8 cellular contexts compared by ENCODE assay signal in the genomic region with DNA sequence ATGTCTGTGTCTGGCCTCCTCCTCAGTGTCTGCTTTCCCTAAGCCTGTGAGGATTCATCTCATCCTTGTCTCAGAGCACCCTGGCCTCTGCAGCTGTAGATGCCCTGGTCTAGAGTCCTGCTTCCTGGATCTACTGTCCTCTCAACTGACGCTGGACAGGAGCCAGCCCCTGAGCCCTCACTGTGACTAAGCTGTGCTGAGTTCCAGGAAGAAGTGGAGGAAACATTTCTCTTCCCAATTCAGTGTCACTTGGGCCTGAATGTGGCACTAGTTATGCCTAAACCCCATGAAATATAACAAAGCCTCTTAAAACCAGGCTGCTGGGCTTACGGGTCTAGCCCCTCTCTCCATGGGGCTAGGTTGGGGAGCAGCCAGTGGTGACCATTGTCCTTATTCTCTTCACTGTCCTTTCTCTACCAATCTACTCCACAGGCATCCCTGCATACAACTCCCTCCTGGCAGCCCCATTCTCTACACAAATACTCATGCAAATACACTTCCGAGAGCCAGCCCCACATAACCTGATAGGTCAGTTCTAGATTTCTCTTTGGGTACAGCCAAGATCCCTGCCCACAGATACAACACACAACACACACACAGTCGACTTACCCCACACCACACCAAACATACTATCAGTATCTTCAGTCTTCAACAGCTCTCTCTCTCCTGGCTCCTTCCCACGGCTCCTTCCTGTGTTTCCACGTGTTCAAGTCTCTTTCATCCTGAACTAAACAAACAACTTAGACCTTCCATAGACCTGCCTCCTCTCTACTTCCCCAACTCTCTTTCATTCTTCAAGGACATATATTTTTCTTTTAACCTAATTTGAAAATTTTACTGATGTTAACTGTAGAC.
DNase-seq lines count a peak whose midpoint lies in the region; ATAC-seq, FAIRE-seq and TF ChIP-seq lines count a peak whose summit lies in the region.

No MANE protein-coding gene starts in this region.

- BruUV-seq in PC-3 (replicated peaks; lab: Mats Ljungman, UMichigan): no TSS peak

- CTCF ChIA-PET in PC-3 (lab: Charles Lee): no interaction called here

- no peaks in the 10 kb centered on the region for H3K79me2 ChIP-seq in PC-3 (ENCODE audit: low read length)
- H3K79me2 ChIP-seq in fibroblast of lung (ENCODE audit: control insufficient read depth, insufficient read depth, low read length): no peaks in the 10 kb centered on the region

- no peak overlapping the region for H3K4me3 Mint-ChIP-seq in endodermal cell

- intact Hi-C loops in PC-3 (cut with micrococcal nuclease) (no loop called here), pancreas (cut with DNase I) (no loop called here)

- H3K9ac ChIP-seq in PC-3 (ENCODE audit: low read length) (no peak overlapping the region), fibroblast of lung (ENCODE audit: insufficient read depth, low read length) (no peak overlapping the region), endodermal cell (ENCODE audit: extremely low read depth, low read length, poor library complexity, severe bottlenecking) (no peak overlapping the region)

- no peaks in the 10 kb centered on the region for H3K9me3 Mint-ChIP-seq in endodermal cell

- 57 to 68% methylated on average over 6 of the region's 6 CpGs for WGBS in pancreas, 2 donors
- WGBS in endodermal cell (ENCODE audit: insufficient coverage in 1 of 2, insufficient read length in 1 of 2), 2 experiments: 88 to 91% methylated on average over 5 to 6 of the region's 6 CpGs

- no peak overlapping the region for H3K4me3 ChIP-seq in PC-3 (ENCODE audit: low read length)
- no peak overlapping the region for H3K4me3 ChIP-seq in fibroblast of lung (replicated peaks in 1 of 4; ENCODE audit: control extremely low read depth in 1 of 4, insufficient read depth in 1 of 4, low read depth in 3 of 4, low read length in 4 of 4)
- H3K4me3 ChIP-seq in pancreas: no peak overlapping the region
- no peak overlapping the region for H3K4me3 ChIP-seq in endodermal cell (ENCODE audit: low read length)

- H3K27me3 Mint-ChIP-seq in endodermal cell (ENCODE audit: insufficient read depth): no peaks in the 10 kb centered on the region

- no peaks in the 10 kb centered on the region for H3K36me3 ChIP-seq in PC-3 (ENCODE audit: low read depth, low read length)
- H3K36me3 ChIP-seq in fibroblast of lung (ENCODE audit: control insufficient read depth, insufficient read depth, low read length): no peaks in the 10 kb centered on the region
- no peaks in the 10 kb centered on the region for H3K36me3 ChIP-seq in pancreas
- no peaks in the 10 kb centered on the region for H3K36me3 ChIP-seq in endodermal cell (ENCODE audit: control insufficient read depth, insufficient read depth, low read length)

- H3K27ac Mint-ChIP-seq in endodermal cell: no peak overlapping the region

- peaks cover 30% of the 10 kb centered on the region for H3K4me1 ChIP-seq in PC-3 (ENCODE audit: insufficient read depth, low read length)
- peaks cover 16% of the 10 kb centered on the region for H3K4me1 ChIP-seq in fibroblast of lung (ENCODE audit: control insufficient read depth, extremely low read depth, insufficient read depth, low read length)
- no peaks in the 10 kb centered on the region for H3K4me1 ChIP-seq in pancreas
- H3K4me1 ChIP-seq in endodermal cell (ENCODE audit: control insufficient read depth, insufficient read depth, low read length): peaks cover 4% of the 10 kb centered on the region

- H3K4me1 Mint-ChIP-seq in endodermal cell: peaks cover 21% of the 10 kb centered on the region

- H3K9me3 ChIP-seq in PC-3 (ENCODE audit: low read length) (no peaks in the 10 kb centered on the region), fibroblast of lung (ENCODE audit: control insufficient read depth, insufficient read depth, low read depth, low read length) (no peaks in the 10 kb centered on the region), pancreas (no peaks in the 10 kb centered on the region), endodermal cell (ENCODE audit: control insufficient read depth, low read length) (no peaks in the 10 kb centered on the region)

- TF ChIP-seq CTCF in PC-3 (conservative IDR thresholded peaks at IDR 0.05; ENCODE audit: low read depth, low read length) (no peak), fibroblast of lung (conservative IDR thresholded peaks at IDR 0.05 in 1 of 2, IDR thresholded peaks at IDR 0.05 in 1 of 2; ENCODE audit: low read depth in 1 of 2, low read length in 2 of 2) (no peak), pancreas (IDR thresholded peaks at IDR 0.05) (no peak), endodermal cell (conservative IDR thresholded peaks at IDR 0.05) (no peak)

- peaks cover 3% of the 10 kb centered on the region for H3F3A ChIP-seq in PC-3 (ENCODE audit: low read length, unreplicated experiment)

- H3K27me3 ChIP-seq in PC-3 (ENCODE audit: low read length): no peaks in the 10 kb centered on the region
- no peaks in the 10 kb centered on the region for H3K27me3 ChIP-seq in fibroblast of lung (ENCODE audit: control insufficient read depth, insufficient read depth, low read length)
- no peaks in the 10 kb centered on the region for H3K27me3 ChIP-seq in pancreas
- H3K27me3 ChIP-seq in endodermal cell (ENCODE audit: control insufficient read depth, insufficient read depth, low read length, poor library complexity, severe bottlenecking): no peaks in the 10 kb centered on the region

- ATAC-seq in PC-3: peak; percentile 38; the same call in 1 of the 2 replicates
- peak in 3 of 4 donors; percentile 53 to 86 (median 77) for ATAC-seq in pancreas
- ATAC-seq in GM21786 (IDR thresholded peaks at IDR 0.05; ENCODE audit: unreplicated experiment): no peak
- ATAC-seq in GM19452 (IDR thresholded peaks at IDR 0.05; ENCODE audit: unreplicated experiment): no peak

- POLR2A ChIA-PET in PC-3 (lab: Charles Lee; ENCODE audit: unreplicated experiment): no interaction called here

- H3K36me3 Mint-ChIP-seq in endodermal cell (ENCODE audit: low read depth): no peaks in the 10 kb centered on the region

- FAIRE-seq in pancreas (lab: Jason Lieb, UNC): no peak

- H3K27ac ChIP-seq in PC-3 (ENCODE audit: low read length) (no peak overlapping the region), fibroblast of lung (ENCODE audit: insufficient read depth, low read length) (peak overlapping the region; percentile 48), pancreas (no peak overlapping the region), endodermal cell (ENCODE audit: low read depth, low read length) (no peak overlapping the region)

- H3K4me2 ChIP-seq in PC-3 (ENCODE audit: low read length) (no peak overlapping the region), fibroblast of lung (ENCODE audit: extremely low read depth, insufficient read depth, low read length) (peak overlapping the region; percentile 46)

- H2AFZ ChIP-seq in PC-3 (ENCODE audit: low read length) (0 out of 2 replicates have a peak overlapping the region, but pooled peaks have one; percentile 6), fibroblast of lung (ENCODE audit: low read length) (peak overlapping the region; percentile 81)

- H3K9me2 ChIP-seq in PC-3 (replicated peaks; ENCODE audit: low read length): no peaks in the 10 kb centered on the region

- H4K20me1 ChIP-seq in PC-3 (ENCODE audit: low read length) (no peaks in the 10 kb centered on the region), fibroblast of lung (ENCODE audit: control insufficient read depth, extremely low read depth, insufficient read depth, low read length) (no peaks in the 10 kb centered on the region)

- DNase-seq in CMK (ENCODE audit: low read depth): peak; percentile 32
- DNase-seq in PC-3: peak; percentile 57
- peak; percentile 47 for DNase-seq in fibroblast of lung (ENCODE audit: low read depth in 2 of 2)
- peak in 5 of 6 donors; percentile 22 to 72 (median 40) for DNase-seq in pancreas
- DNase-seq in NK-92 treated with Interleukin-12 subunit alpha and Interleukin-12 subunit beta, amount 100 ng/mL, for 24 hours (lab: John Stamatoyannopoulos, UW): no peak
- no peak for DNase-seq in endodermal cell

Comparison
In these comparisons a context has a peak if more than half of its experiments do, and no peak if none do; other contexts are left out.
1. DNase-seq: peak in CMK (single experiment), PC-3 (single experiment), fibroblast of lung (2 of 2) and pancreas (5 of 6); none in NK-92 treated with Interleukin-12 subunit alpha and Interleukin-12 subunit beta, amount 100 ng/mL, for 24 hours (single experiment) and endodermal cell (single experiment).
2. ATAC-seq: peak in PC-3 (single experiment) and pancreas (3 of 4); none in GM21786 (single experiment) and GM19452 (single experiment).